ENCODE assay signal across 8 cellular contexts in the genomic region with DNA sequence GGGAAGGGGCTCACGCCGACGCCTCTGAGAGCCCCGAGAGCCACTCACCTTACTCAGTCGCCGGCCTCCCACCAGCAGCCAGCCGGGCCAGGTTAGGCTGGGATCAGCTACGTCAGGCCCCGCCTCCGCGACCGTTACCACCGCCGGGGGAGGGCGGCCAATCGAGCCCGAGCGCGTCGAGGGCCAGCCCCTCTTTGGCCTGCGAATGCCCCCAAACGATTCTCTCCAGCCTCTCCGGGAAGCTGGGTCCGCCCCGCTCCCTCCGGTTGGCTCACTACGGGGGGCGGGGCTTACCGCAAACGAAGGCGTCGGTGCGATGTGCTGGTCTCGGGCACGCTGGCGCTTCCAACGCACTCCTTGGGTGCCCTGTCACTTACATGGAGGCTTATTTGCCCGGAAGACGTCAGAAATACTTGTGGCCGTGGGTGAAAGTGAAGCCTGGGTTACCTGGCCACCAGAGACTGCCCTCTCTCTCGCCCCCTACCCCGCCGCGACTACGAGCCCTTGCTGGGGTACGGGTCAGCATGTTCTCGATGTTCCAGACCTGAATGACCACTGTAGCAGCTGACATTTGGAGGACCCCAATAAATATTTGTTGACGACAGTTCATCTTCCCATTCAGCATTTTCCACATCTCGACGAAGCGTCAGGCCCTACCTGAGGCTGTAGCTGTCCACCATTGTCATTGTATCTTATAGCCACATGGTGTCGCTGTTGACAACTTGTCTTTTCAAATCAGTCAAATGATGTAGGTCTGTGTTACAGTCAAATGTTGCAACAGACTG. TPM values are rescaled to one million over a fixed set of nuclear protein-coding genes. Genes with fewer than 3 reads are reported as not detected.
DNase-seq lines count a peak whose midpoint lies in the region; ATAC-seq lines count a peak whose summit lies in the region.

Gene CEP70, minus strand, starts transcription at position 111 of the 785 bp plus-strand sequence. CDS start 21,333 bp downstream, outside the sequence.

- DNase-seq in activated gamma-delta T cell treated with Interleukin-2 at 50 U/mL for 16 hours (peak; percentile 87), activated gamma-delta T cell (lab: John Stamatoyannopoulos, UW) (no peak), T-helper 9 cell (peak; percentile 86), cerebellum (ENCODE audit: low spot score) (peak; percentile 93), left colon (peak; percentile 97)
- peak; percentile 78 for DNase-seq in stimulated activated CD4-positive, alpha-beta T cell treated with anti-CD3 and anti-CD28 coated beads, Interleukin-2, amount 100 ng/mL, for 4 hours (ENCODE audit: low read depth)
- no peak for DNase-seq in stimulated activated naive CD4-positive, alpha-beta T cell treated with Interleukin-2 at 50 U/mL for 16 hours (lab: John Stamatoyannopoulos, UW)

- peak; percentile 87 for ATAC-seq in HG03139 (IDR thresholded peaks at IDR 0.05; ENCODE audit: unreplicated experiment)
- peak; percentile 87 for ATAC-seq in left colon

- intact Hi-C loops in left colon (cut with DNase I, micrococcal nuclease): loop anchor here in 1 of 2 donors (10.0 kb wide), 1 partner anchor 240 kb away; the partner anchor contains the start of gene PIK3CB

RNA-seq across cellular contexts. Expression of gene CEP70, which starts in this region (rescaled TPM):
- total RNA-seq in cerebellum (56.3 TPM), left colon (10 to 100 TPM; 35.8 to 36.4 TPM)

Comparison
In these comparisons a context has a peak if more than half of its experiments do, and no peak if none do; other contexts are left out.
1. DNase-seq: peak in activated gamma-delta T cell treated with Interleukin-2 at 50 U/mL for 16 hours (single experiment), T-helper 9 cell (single experiment), cerebellum (single experiment), left colon (2 of 2) and stimulated activated CD4-positive, alpha-beta T cell treated with anti-CD3 and anti-CD28 coated beads, Interleukin-2, amount 100 ng/mL, for 4 hours (single experiment); none in activated gamma-delta T cell (single experiment) and stimulated activated naive CD4-positive, alpha-beta T cell treated with Interleukin-2 at 50 U/mL for 16 hours (single experiment).